In genomic region chr17:51398128-51398525, GRCh38 we compare ENCODE assay signal across 1 cellular context.
TF ChIP-seq lines count a peak whose summit lies in the region.

No MANE protein-coding gene starts in this region.

TF ChIP-seq in HCT116, 20 proteins besides CTCF, POLR2A, EP300 and RAD21 (continued from another document):
- no peak for TF ChIP-seq SIN3A (IDR thresholded peaks at IDR 0.05; ENCODE audit: low read depth)
- TF ChIP-seq SRF (IDR thresholded peaks at IDR 0.05; ENCODE audit: low read depth): no peak
- TF ChIP-seq ZFX (IDR thresholded peaks at IDR 0.05): no peak
- TF ChIP-seq EZH2 (IDR thresholded peaks at IDR 0.05): no peak
- TF ChIP-seq EZH2phosphoT487 (IDR thresholded peaks at IDR 0.05; ENCODE audit: borderline replicate concordance): no peak
- TF ChIP-seq POLR2AphosphoS5 (IDR thresholded peaks at IDR 0.05; ENCODE audit: low read depth, low read length): no peak
- no peak for TF ChIP-seq ELF1 (IDR thresholded peaks at IDR 0.05; ENCODE audit: borderline replicate concordance, low read depth)
- TF ChIP-seq CEBPB (IDR thresholded peaks at IDR 0.05; ENCODE audit: low read depth): no peak
- TF ChIP-seq, protein P1, sequence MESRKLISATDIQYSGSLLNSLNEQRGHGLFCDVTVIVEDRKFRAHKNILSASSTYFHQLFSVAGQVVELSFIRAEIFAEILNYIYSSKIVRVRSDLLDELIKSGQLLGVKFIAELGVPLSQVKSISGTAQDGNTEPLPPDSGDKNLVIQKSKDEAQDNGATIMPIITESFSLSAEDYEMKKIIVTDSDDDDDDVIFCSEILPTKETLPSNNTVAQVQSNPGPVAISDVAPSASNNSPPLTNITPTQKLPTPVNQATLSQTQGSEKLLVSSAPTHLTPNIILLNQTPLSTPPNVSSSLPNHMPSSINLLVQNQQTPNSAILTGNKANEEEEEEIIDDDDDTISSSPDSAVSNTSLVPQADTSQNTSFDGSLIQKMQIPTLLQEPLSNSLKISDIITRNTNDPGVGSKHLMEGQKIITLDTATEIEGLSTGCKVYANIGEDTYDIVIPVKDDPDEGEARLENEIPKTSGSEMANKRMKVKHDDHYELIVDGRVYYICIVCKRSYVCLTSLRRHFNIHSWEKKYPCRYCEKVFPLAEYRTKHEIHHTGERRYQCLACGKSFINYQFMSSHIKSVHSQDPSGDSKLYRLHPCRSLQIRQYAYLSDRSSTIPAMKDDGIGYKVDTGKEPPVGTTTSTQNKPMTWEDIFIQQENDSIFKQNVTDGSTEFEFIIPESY (IDR thresholded peaks at IDR 0.05; ENCODE audit: extremely low read depth, insufficient replicate concordance, low read length): no peak
